ENCODE assay signal across 8 cellular contexts in genomic region chr19:52170863-52171320, GRCh38. TPM values are rescaled to one million over a fixed set of nuclear protein-coding genes. Genes with fewer than 3 reads are reported as not detected.
DNase-seq lines count a peak whose midpoint lies in the region; ATAC-seq and TF ChIP-seq lines count a peak whose summit lies in the region.

No MANE protein-coding gene starts in this region.

- ATAC-seq in GM19438 (IDR thresholded peaks at IDR 0.05; ENCODE audit: low read depth, unreplicated experiment) (peak; percentile 9), thoracic aorta (ENCODE audit: insufficient number of reproducible peaks, low FRiP score, low read depth) (peak; percentile 35)

- peak overlapping the region; percentile 97 for H3K4me3 ChIP-seq in AG10803 (ENCODE audit: low read length)
- H3K4me3 ChIP-seq in colonic mucosa = peak overlapping the region; percentile 75
- peak overlapping the region; percentile 85 for H3K4me3 ChIP-seq in lower leg skin (ENCODE audit: low read depth, poor library complexity, severe bottlenecking)
- H3K4me3 ChIP-seq in thoracic aorta = peak overlapping the region; percentile 84

- H3K36me3 ChIP-seq in colonic mucosa (no peaks in the 10 kb centered on the region), thoracic aorta (peaks cover 14% of the 10 kb centered on the region)

- H3K27me3 ChIP-seq in colonic mucosa (no peaks in the 10 kb centered on the region), thoracic aorta (replicated peaks; ENCODE audit: insufficient read depth) (no peaks in the 10 kb centered on the region)

- WGBS in lower leg skin, 2 donors = 0 to 1% methylated on average over 22 of the region's 22 CpGs

- H3K27ac ChIP-seq in colonic mucosa (peak overlapping the region; percentile 32), thoracic aorta (peak overlapping the region; percentile 79)

- H3K4me1 ChIP-seq in colonic mucosa = no peaks in the 10 kb centered on the region
- peaks cover 7 to 13% of the 10 kb centered on the region in 2 donors for H3K4me1 ChIP-seq in thoracic aorta (ENCODE audit: control insufficient read depth in 1 of 2, low read depth in 2 of 2)

- no peaks in the 10 kb centered on the region for H3K9me3 ChIP-seq in colonic mucosa
- no peaks in the 10 kb centered on the region for H3K9me3 ChIP-seq in thoracic aorta

- TF ChIP-seq POLR2A in lower leg skin (IDR thresholded peaks at IDR 0.05) = no peak

- H3K9ac ChIP-seq in colonic mucosa (ENCODE audit: low read depth in 2 of 2, low read length in 2 of 2) = peak overlapping the region; percentile 95 to 98

- TF ChIP-seq CTCF in AG10803 (conservative IDR thresholded peaks at IDR 0.05; ENCODE audit: low read length) (no peak), colonic mucosa (IDR thresholded peaks at IDR 0.05) (no peak), lower leg skin (IDR thresholded peaks at IDR 0.05) (no peak), thoracic aorta (IDR thresholded peaks at IDR 0.05) (no peak)

- DNase-seq in AG10803 (ENCODE audit: low read depth) (no peak), NCI-H69 (lab: John Stamatoyannopoulos, UW) (peak; percentile 68), colonic mucosa (peak; percentile 32), lower leg skin (ENCODE audit: low spot score in 2 of 2) (peak in 1 of 2 donors; percentile 86), thoracic aorta (ENCODE audit: low spot score) (no peak), GOT3 (lab: John Stamatoyannopoulos, UW) (no peak), kidney glomerular epithelial cell (lab: John Stamatoyannopoulos, UW) (no peak)

- intact Hi-C loops in colonic mucosa (cut with DNase I) = no loop called here
- intact Hi-C loops in lower leg skin (cut with DNase I; ENCODE audit: low total_unique reads) = no loop called here

RNA-seq across cellular contexts. Expression of gene ZNF836, which starts 0.5 kb away (rescaled TPM):
- total RNA-seq in colonic mucosa (10 to 100 TPM; 10.2 to 10.6 TPM), lower leg skin (10 to 100 TPM; 15.3 to 35.3 (median 24.7) TPM), thoracic aorta (10 to 100 TPM in 1 of 2 donors, 1 to 10 TPM in 1; 8.4 to 29.3 TPM)

RNA-seq across cellular contexts. Expression of gene PPP2R1A, which starts 19.0 kb away (rescaled TPM):
- total RNA-seq in colonic mucosa (100 to 1,000 TPM; 273 to 378 TPM), lower leg skin (100 to 1,000 TPM; 200 to 226 (median 224) TPM), thoracic aorta (100 to 1,000 TPM; 153 to 252 TPM)

RNA-seq across cellular contexts. Expression of gene ZNF616, which starts 31.2 kb away (rescaled TPM):
- total RNA-seq in colonic mucosa (1 to 10 TPM; 6.8 to 8.5 TPM), lower leg skin (10 to 100 TPM in 2 of 4 donors, 1 to 10 TPM in 2; 7.8 to 12.6 (median 9.8) TPM), thoracic aorta (1 to 10 TPM; 2.8 to 6.2 TPM)

Comparison
In these comparisons a context has a peak if more than half of its experiments do, and no peak if none do; other contexts are left out.
1. DNase-seq: peak in NCI-H69 (single experiment) and colonic mucosa (single experiment); none in AG10803 (single experiment), thoracic aorta (single experiment), GOT3 (single experiment) and kidney glomerular epithelial cell (single experiment).
2. Peak in every context shown above with its lines, with median percentiles within 50 percentile points of each other: H3K4me3 ChIP-seq.